ENCODE assay signal across 2 cellular contexts in the genomic region with DNA sequence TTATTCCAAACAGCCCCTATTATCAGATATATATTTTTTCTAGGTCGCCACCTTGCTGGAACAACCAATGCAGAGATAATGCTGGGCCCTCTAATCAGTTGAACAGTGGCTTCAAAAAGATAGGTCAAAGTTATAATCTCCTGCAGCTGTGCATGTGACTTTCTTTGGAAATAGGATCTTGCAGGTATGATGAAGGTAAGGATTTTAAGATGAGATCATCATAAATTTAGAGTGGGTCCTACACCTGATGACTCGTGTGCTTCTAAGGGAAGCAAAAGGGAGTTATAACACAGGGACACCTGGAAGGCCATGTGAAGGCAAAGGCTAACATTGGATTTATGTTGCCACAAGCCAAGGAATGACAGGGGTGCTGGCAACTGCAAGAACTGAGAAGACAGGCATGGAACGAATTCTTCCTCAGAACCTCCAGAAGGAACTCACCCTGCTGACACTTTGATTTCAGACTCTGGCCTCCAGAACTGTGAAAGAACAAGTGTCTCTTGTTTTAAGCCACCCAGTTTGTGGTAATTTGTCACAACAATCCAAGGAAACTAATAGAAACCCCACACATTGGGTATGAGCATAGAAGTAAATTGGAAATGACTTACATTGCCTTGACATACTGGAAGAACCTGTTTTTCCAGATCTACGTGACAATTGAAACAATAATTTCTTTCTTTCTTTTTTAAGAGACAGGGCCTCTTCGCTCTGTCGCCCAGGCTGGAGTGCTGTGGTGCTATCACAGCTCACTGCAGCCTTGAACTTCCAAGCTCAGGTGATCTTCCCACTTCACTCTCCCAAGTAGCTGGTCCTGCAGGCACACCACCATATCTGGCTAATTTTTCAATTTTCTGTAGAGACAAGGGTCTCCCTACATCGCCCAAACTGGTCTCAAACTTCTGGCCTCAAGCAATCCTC.
TF ChIP-seq lines count a peak whose summit lies in the region.

No MANE protein-coding gene starts in this region.

TF ChIP-seq in HCT116, 20 proteins besides CTCF, POLR2A, EP300 and RAD21:
- TF ChIP-seq, protein P1, sequence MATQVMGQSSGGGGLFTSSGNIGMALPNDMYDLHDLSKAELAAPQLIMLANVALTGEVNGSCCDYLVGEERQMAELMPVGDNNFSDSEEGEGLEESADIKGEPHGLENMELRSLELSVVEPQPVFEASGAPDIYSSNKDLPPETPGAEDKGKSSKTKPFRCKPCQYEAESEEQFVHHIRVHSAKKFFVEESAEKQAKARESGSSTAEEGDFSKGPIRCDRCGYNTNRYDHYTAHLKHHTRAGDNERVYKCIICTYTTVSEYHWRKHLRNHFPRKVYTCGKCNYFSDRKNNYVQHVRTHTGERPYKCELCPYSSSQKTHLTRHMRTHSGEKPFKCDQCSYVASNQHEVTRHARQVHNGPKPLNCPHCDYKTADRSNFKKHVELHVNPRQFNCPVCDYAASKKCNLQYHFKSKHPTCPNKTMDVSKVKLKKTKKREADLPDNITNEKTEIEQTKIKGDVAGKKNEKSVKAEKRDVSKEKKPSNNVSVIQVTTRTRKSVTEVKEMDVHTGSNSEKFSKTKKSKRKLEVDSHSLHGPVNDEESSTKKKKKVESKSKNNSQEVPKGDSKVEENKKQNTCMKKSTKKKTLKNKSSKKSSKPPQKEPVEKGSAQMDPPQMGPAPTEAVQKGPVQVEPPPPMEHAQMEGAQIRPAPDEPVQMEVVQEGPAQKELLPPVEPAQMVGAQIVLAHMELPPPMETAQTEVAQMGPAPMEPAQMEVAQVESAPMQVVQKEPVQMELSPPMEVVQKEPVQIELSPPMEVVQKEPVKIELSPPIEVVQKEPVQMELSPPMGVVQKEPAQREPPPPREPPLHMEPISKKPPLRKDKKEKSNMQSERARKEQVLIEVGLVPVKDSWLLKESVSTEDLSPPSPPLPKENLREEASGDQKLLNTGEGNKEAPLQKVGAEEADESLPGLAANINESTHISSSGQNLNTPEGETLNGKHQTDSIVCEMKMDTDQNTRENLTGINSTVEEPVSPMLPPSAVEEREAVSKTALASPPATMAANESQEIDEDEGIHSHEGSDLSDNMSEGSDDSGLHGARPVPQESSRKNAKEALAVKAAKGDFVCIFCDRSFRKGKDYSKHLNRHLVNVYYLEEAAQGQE (IDR thresholded peaks at IDR 0.05; ENCODE audit: low read depth): no peak
- TF ChIP-seq, protein P2, sequence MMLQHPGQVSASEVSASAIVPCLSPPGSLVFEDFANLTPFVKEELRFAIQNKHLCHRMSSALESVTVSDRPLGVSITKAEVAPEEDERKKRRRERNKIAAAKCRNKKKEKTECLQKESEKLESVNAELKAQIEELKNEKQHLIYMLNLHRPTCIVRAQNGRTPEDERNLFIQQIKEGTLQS (IDR thresholded peaks at IDR 0.05): no peak
- TF ChIP-seq YY1 (IDR thresholded peaks at IDR 0.05; ENCODE audit: extremely low read depth, insufficient replicate concordance, low read depth, low read length) (no peak), EGR1 (IDR thresholded peaks at IDR 0.05; ENCODE audit: low read depth) (no peak), POLR2AphosphoS5 (IDR thresholded peaks at IDR 0.05; ENCODE audit: low read depth, low read length) (peak; percentile 41; the same call in 1 of the 2 replicates), CBX3 (IDR thresholded peaks at IDR 0.05; ENCODE audit: low read depth) (peak; percentile 72), SRF (IDR thresholded peaks at IDR 0.05; ENCODE audit: low read depth) (peak; percentile 31; the same call in 1 of the 2 replicates), JUND (IDR thresholded peaks at IDR 0.05) (peak; percentile 45), SIN3A (IDR thresholded peaks at IDR 0.05; ENCODE audit: low read depth) (peak; percentile 74), ZNF274 (IDR thresholded peaks at IDR 0.05; ENCODE audit: low read depth, low read length) (no peak), EZH2phosphoT487 (IDR thresholded peaks at IDR 0.05; ENCODE audit: borderline replicate concordance) (no peak), SP1 (IDR thresholded peaks at IDR 0.05; ENCODE audit: low read depth) (peak; percentile 85), TCF7L2 (IDR thresholded peaks at IDR 0.05; ENCODE audit: borderline replicate concordance, extremely low read depth, insufficient read depth, insufficient read length) (no peak), ZFX (IDR thresholded peaks at IDR 0.05) (no peak), FOSL1 (IDR thresholded peaks at IDR 0.05; ENCODE audit: low read depth) (0 out of 2 replicates have a peak, but pooled peaks have one; percentile 26), ELF1 (IDR thresholded peaks at IDR 0.05; ENCODE audit: borderline replicate concordance, low read depth) (no peak), EZH2 (IDR thresholded peaks at IDR 0.05) (no peak), CEBPB (IDR thresholded peaks at IDR 0.05; ENCODE audit: low read depth) (peak; percentile 53)
- TF ChIP-seq, protein P3, sequence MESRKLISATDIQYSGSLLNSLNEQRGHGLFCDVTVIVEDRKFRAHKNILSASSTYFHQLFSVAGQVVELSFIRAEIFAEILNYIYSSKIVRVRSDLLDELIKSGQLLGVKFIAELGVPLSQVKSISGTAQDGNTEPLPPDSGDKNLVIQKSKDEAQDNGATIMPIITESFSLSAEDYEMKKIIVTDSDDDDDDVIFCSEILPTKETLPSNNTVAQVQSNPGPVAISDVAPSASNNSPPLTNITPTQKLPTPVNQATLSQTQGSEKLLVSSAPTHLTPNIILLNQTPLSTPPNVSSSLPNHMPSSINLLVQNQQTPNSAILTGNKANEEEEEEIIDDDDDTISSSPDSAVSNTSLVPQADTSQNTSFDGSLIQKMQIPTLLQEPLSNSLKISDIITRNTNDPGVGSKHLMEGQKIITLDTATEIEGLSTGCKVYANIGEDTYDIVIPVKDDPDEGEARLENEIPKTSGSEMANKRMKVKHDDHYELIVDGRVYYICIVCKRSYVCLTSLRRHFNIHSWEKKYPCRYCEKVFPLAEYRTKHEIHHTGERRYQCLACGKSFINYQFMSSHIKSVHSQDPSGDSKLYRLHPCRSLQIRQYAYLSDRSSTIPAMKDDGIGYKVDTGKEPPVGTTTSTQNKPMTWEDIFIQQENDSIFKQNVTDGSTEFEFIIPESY (IDR thresholded peaks at IDR 0.05; ENCODE audit: extremely low read depth, insufficient replicate concordance, low read length): no peak
- TF ChIP-seq, protein P4, sequence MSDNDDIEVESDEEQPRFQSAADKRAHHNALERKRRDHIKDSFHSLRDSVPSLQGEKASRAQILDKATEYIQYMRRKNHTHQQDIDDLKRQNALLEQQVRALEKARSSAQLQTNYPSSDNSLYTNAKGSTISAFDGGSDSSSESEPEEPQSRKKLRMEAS (IDR thresholded peaks at IDR 0.05): peak; percentile 70

TF ChIP-seq in H1, 55 proteins besides CTCF, POLR2A, EP300 and RAD21:
- no peak for TF ChIP-seq SRF (IDR thresholded peaks at IDR 0.05; ENCODE audit: low read depth, low read length)
- no peak for TF ChIP-seq CHD2 (IDR thresholded peaks at IDR 0.05; ENCODE audit: low read length)
- TF ChIP-seq CTBP2 (IDR thresholded peaks at IDR 0.05; ENCODE audit: borderline replicate concordance, insufficient read depth, insufficient read length, low read length): no peak
